ENCODE assay signal across 2 cellular contexts in genomic region chr17:67663445-67663844, GRCh38.
TF ChIP-seq lines count a peak whose summit lies in the region.

No MANE protein-coding gene starts in this region.

TF ChIP-seq in HCT116, 20 proteins besides CTCF, POLR2A, EP300 and RAD21 (continued from another document):
- TF ChIP-seq ZBTB33 (IDR thresholded peaks at IDR 0.05; ENCODE audit: extremely low read depth, insufficient replicate concordance, low read length) = no peak
- no peak for TF ChIP-seq FOSL1 (IDR thresholded peaks at IDR 0.05; ENCODE audit: low read depth)
- no peak for TF ChIP-seq ATF3 (IDR thresholded peaks at IDR 0.05)
- no peak for TF ChIP-seq SP1 (IDR thresholded peaks at IDR 0.05; ENCODE audit: low read depth)
- no peak for TF ChIP-seq CBX3 (IDR thresholded peaks at IDR 0.05; ENCODE audit: low read depth)
- no peak for TF ChIP-seq YY1 (IDR thresholded peaks at IDR 0.05; ENCODE audit: extremely low read depth, insufficient replicate concordance, low read depth, low read length)
- no peak for TF ChIP-seq ZFX (IDR thresholded peaks at IDR 0.05)
- TF ChIP-seq POLR2AphosphoS5 (IDR thresholded peaks at IDR 0.05; ENCODE audit: low read depth, low read length) = no peak
- TF ChIP-seq ELF1 (IDR thresholded peaks at IDR 0.05; ENCODE audit: borderline replicate concordance, low read depth) = no peak
- no peak for TF ChIP-seq JUND (IDR thresholded peaks at IDR 0.05)
- TF ChIP-seq EZH2 (IDR thresholded peaks at IDR 0.05) = no peak
- TF ChIP-seq SRF (IDR thresholded peaks at IDR 0.05; ENCODE audit: low read depth) = no peak
- no peak for TF ChIP-seq CEBPB (IDR thresholded peaks at IDR 0.05; ENCODE audit: low read depth)

TF ChIP-seq in WTC11, 78 proteins besides CTCF, POLR2A, EP300 and RAD21 (continued from another document):
- no peak for TF ChIP-seq GRHL2 (CRISPR knock-in tag; IDR thresholded peaks at IDR 0.05; ENCODE audit: insufficient replicate concordance, severe bottlenecking)
- TF ChIP-seq JUN (CRISPR knock-in tag; IDR thresholded peaks at IDR 0.05) = no peak
- TF ChIP-seq FOXP1 (CRISPR knock-in tag; IDR thresholded peaks at IDR 0.05; ENCODE audit: borderline replicate concordance) = no peak
- no peak for TF ChIP-seq E2F1 (CRISPR knock-in tag; IDR thresholded peaks at IDR 0.05)
- TF ChIP-seq FOXJ3 (CRISPR knock-in tag; IDR thresholded peaks at IDR 0.05; ENCODE audit: borderline replicate concordance) = no peak
- no peak for TF ChIP-seq NFATC4 (CRISPR knock-in tag; IDR thresholded peaks at IDR 0.05)
- TF ChIP-seq SMAD3 (CRISPR knock-in tag; IDR thresholded peaks at IDR 0.05; ENCODE audit: borderline replicate concordance) = no peak
- TF ChIP-seq MAX (CRISPR knock-in tag; IDR thresholded peaks at IDR 0.05) = no peak
